ENCODE assay signal across 24 cellular contexts in genomic region chr2:72754628-72755320, GRCh38.
"Had no signal": no experiment of that assay in that cellular context is flagged by ENCODE, and none has a peak within 500 bp of the region (broad histone marks: within the 10 kb centered on the region; RNA-seq: fewer than 3 reads in every experiment).

No MANE protein-coding gene starts in this region.

- H2AFZ ChIP-seq: neural progenitor cell had no signal

- H3K4me2 ChIP-seq: neural progenitor cell had no signal

- H3K4me1 ChIP-seq: tibial nerve had no signal

- H3K36me3 ChIP-seq: lower lobe of right lung, neural progenitor cell, stomach, suprapubic skin, tibial nerve had no signal

- H3K4me3 ChIP-seq: lower lobe of right lung, neural progenitor cell, stomach, suprapubic skin, tibial nerve had no signal

- FAIRE-seq: islet of Langerhans had no signal

- H3K9ac ChIP-seq: neural progenitor cell had no signal

- H3K27ac ChIP-seq: lower lobe of right lung, neural progenitor cell, stomach, suprapubic skin, tibial nerve had no signal

- ATAC-seq: activated CD4-positive, CD25-positive, alpha-beta regulatory T cell treated with anti-CD3 and anti-CD28 coated beads, Interleukin-2, amount 50 U/mL, for 24 hours; activated CD8-positive, alpha-beta memory T cell treated with anti-CD3 and anti-CD28 coated beads, Interleukin-2, amount 10 ng/mL, durations not matched to agents 7 days and 5 days; activated CD8-positive, alpha-beta T cell treated with anti-CD3 and anti-CD28 coated beads for 36 hours; lower lobe of right lung; naive thymus-derived CD4-positive, alpha-beta T cell had no signal

- DNase-seq: activated CD4-positive, alpha-beta T cell treated with anti-CD3 and anti-CD28 coated beads, Interleukin-2, amount 10 ng/mL, durations not matched to agents 24 days and 14 days; activated CD8-positive, alpha-beta memory T cell treated with anti-CD3 and anti-CD28 coated beads, Interleukin-2, amount 10 ng/mL, durations not matched to agents 7 days and 5 days; activated CD8-positive, alpha-beta T cell treated with anti-CD3 and anti-CD28 coated beads for 36 hours; activated effector memory CD4-positive, alpha-beta T cell treated with anti-CD3 and anti-CD28 coated beads, Interleukin-2, amount 50 U/mL, for 16 hours; activated naive CD4-positive, alpha-beta T cell treated with anti-CD3 and anti-CD28 coated beads, Interleukin-2, amount 10 ng/mL, durations not matched to agents 7 days and 5 days; activated T-cell treated with anti-CD3 and anti-CD28 coated beads for 4 hours; anterior cingulate cortex; caudate nucleus; effector CD8-positive, alpha-beta T cell; foreskin melanocyte; glutamatergic neuron; hypothalamus; lower lobe of right lung; mesendoderm; naive thymus-derived CD4-positive, alpha-beta T cell; posterior cingulate gyrus; retina; stimulated activated CD4-positive, alpha-beta T cell treated with anti-CD3 and anti-CD28 coated beads, Interleukin-12 subunit alpha, Interleukin-12 subunit beta, amount 100 ng/mL, for 4 hours; stomach had no signal

- H3K27me3 ChIP-seq: neural progenitor cell, stomach, suprapubic skin, tibial nerve had no signal

- H3K9me3 ChIP-seq: lower lobe of right lung, stomach, suprapubic skin, tibial nerve had no signal
